ENCODE assay signal across 12 cellular contexts in the genomic region with DNA sequence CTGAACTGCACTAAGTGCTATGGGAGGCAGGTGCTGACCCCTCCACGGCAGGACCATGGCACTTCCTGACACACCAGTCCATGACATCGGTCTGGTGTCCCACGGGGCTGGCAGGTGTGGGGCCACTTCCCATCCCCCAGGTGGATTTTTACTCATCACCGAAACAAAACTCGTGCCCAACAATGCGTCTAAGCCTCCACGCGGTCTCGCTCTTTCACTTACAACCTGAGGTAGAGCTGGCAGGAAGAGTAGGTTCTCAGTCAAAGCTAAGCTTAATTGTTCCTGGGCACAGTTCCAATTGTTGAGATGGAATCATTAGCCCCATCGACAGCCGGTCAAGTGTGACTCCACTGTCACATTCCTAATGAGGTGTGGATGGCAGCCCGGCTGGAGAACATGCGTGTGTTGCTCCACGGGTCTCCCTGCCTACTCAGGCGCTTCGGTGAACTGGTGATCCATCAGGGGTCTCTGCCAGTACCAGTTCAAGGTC. TPM values are rescaled to one million over a fixed set of nuclear protein-coding genes. Genes with fewer than 3 reads are reported as not detected.
DNase-seq lines count a peak whose midpoint lies in the region; ATAC-seq and TF ChIP-seq lines count a peak whose summit lies in the region.
"Had no signal": no experiment of that assay in that cellular context is flagged by ENCODE, and none has a peak within 500 bp of the region (broad histone marks: within the 10 kb centered on the region; RNA-seq: fewer than 3 reads in every experiment).

No MANE protein-coding gene starts in this region.

- H3K4me3 ChIP-seq in DOHH2 (ENCODE audit: low read length): peak overlapping the region; percentile 51
- H3K4me3 ChIP-seq in BE2C (ENCODE audit: low read depth, low read length): no peak overlapping the region

- peak overlapping the region; percentile 69 for H3K27ac ChIP-seq in DOHH2 (ENCODE audit: low read depth, low read length)
- H3K27ac ChIP-seq: neutrophil had no signal

- peaks cover 14% of the 10 kb centered on the region for H3F3A ChIP-seq in DOHH2 (ENCODE audit: control insufficient read depth, insufficient read depth)

- peak; percentile 90 for DNase-seq in NCI-H1694 (lab: John Stamatoyannopoulos, UW)
- DNase-seq in NCI-H774 (lab: John Stamatoyannopoulos, UW): peak; percentile 81
- peak; percentile 88 for DNase-seq in kidney tubule cell (ENCODE audit: low spot score)
- DNase-seq in BE2C: no peak
- DNase-seq in effector CD4-positive, alpha-beta T cell: no peak
- DNase-seq: CD4-positive, CD25-positive, alpha-beta regulatory T cell; islet precursor cell; stimulated activated CD4-positive, alpha-beta T cell treated with anti-CD3 and anti-CD28 coated beads, Interleukin-2, amount 100 ng/mL, for 24 hours had no signal

- no peaks in the 10 kb centered on the region for H4K20me1 ChIP-seq in DOHH2 (ENCODE audit: control insufficient read depth, insufficient read depth, low read depth, low read length)

- H3K9me3 ChIP-seq in DOHH2 (ENCODE audit: control insufficient read depth, insufficient read depth, low read length) (no peaks in the 10 kb centered on the region), BE2C (no peaks in the 10 kb centered on the region)
- H3K9me3 ChIP-seq: neutrophil had no signal

- H3K27me3 ChIP-seq in DOHH2 (ENCODE audit: control insufficient read depth, low read length) (no peaks in the 10 kb centered on the region), BE2C (no peaks in the 10 kb centered on the region)
- H3K27me3 ChIP-seq: neutrophil had no signal

- H3K79me2 ChIP-seq in DOHH2 (ENCODE audit: control insufficient read depth, low read length): no peaks in the 10 kb centered on the region

- H3K4me1 ChIP-seq in DOHH2 (ENCODE audit: control insufficient read depth, low read length) (peaks cover 59% of the 10 kb centered on the region), BE2C (no peaks in the 10 kb centered on the region; the same call in 1 of the 2 replicates)

- H3K36me3 ChIP-seq in DOHH2 (ENCODE audit: control insufficient read depth, low read length): peaks cover 62% of the 10 kb centered on the region
- H3K36me3 ChIP-seq in BE2C: no peaks in the 10 kb centered on the region

- H3K4me2 ChIP-seq in DOHH2 (ENCODE audit: low read length): peak overlapping the region; percentile 60

- no peak for ATAC-seq in activated CD4-positive, CD25-positive, alpha-beta regulatory T cell treated with anti-CD3 and anti-CD28 coated beads, Interleukin-2, amount 50 U/mL, for 24 hours
- ATAC-seq in HG03139 (IDR thresholded peaks at IDR 0.05; ENCODE audit: unreplicated experiment): no peak

- H3K9me2 ChIP-seq in DOHH2 (replicated peaks; ENCODE audit: control insufficient read depth, low read length): no peaks in the 10 kb centered on the region

- no peak for TF ChIP-seq CTCF in DOHH2 (IDR thresholded peaks at IDR 0.05; ENCODE audit: low read depth, low read length, poor library complexity, severe bottlenecking)
- no peak for TF ChIP-seq CTCF in BE2C (IDR thresholded peaks at IDR 0.05; ENCODE audit: low read depth, low read length)

RNA-seq across cellular contexts. Expression of a gene that starts 52.2 kb away (rescaled TPM):
- polyA plus RNA-seq in BE2C (2012; ENCODE audit: insufficient read depth, insufficient read length, low read depth): not detected

Comparison
In these comparisons a context has a peak if more than half of its experiments do, and no peak if none do; other contexts are left out.
1. DNase-seq: peak in NCI-H1694 (single experiment), NCI-H774 (single experiment) and kidney tubule cell (single experiment); none in BE2C (single experiment) and effector CD4-positive, alpha-beta T cell (single experiment).